In genomic region chr1:198978523-198978922, GRCh38 we compare ENCODE assay signal across 20 cellular contexts.
DNase-seq lines count a peak whose midpoint lies in the region; ATAC-seq, FAIRE-seq and TF ChIP-seq lines count a peak whose summit lies in the region.
"Had no signal": no experiment of that assay in that cellular context is flagged by ENCODE, and none has a peak within 500 bp of the region (broad histone marks: within the 10 kb centered on the region; RNA-seq: fewer than 3 reads in every experiment).

No MANE protein-coding gene starts in this region.

- H3K4me3 Mint-ChIP-seq in activated naive CD8-positive, alpha-beta T cell treated with anti-CD3 and anti-CD28 coated beads for 36 hours: no peak overlapping the region
- H3K4me3 Mint-ChIP-seq in activated naive CD8-positive, alpha-beta T cell treated with anti-CD3 and anti-CD28 coated beads, Interleukin-2, amount 50 U/mL, for 24 hours: no peak overlapping the region
- H3K4me3 Mint-ChIP-seq: CD4-positive, alpha-beta T cell; IgD-negative memory B cell had no signal

- H3K9me3 Mint-ChIP-seq in activated naive CD8-positive, alpha-beta T cell treated with anti-CD3 and anti-CD28 coated beads for 36 hours: no peaks in the 10 kb centered on the region
- no peaks in the 10 kb centered on the region for H3K9me3 Mint-ChIP-seq in activated naive CD8-positive, alpha-beta T cell treated with anti-CD3 and anti-CD28 coated beads, Interleukin-2, amount 50 U/mL, for 24 hours
- H3K9me3 Mint-ChIP-seq: CD4-positive, alpha-beta T cell; IgD-negative memory B cell had no signal

- H3K4me1 Mint-ChIP-seq in activated naive CD8-positive, alpha-beta T cell treated with anti-CD3 and anti-CD28 coated beads for 36 hours: peaks cover 17% of the 10 kb centered on the region
- peaks cover 3% of the 10 kb centered on the region for H3K4me1 Mint-ChIP-seq in activated naive CD8-positive, alpha-beta T cell treated with anti-CD3 and anti-CD28 coated beads, Interleukin-2, amount 50 U/mL, for 24 hours
- H3K4me1 Mint-ChIP-seq: IgD-negative memory B cell had no signal

- FAIRE-seq in GM19239 (lab: Jason Lieb, UNC): peak; percentile 58

- peak overlapping the region; percentile 59 for H3K27ac Mint-ChIP-seq in activated naive CD8-positive, alpha-beta T cell treated with anti-CD3 and anti-CD28 coated beads for 36 hours
- no peak overlapping the region for H3K27ac Mint-ChIP-seq in activated naive CD8-positive, alpha-beta T cell treated with anti-CD3 and anti-CD28 coated beads, Interleukin-2, amount 50 U/mL, for 24 hours
- H3K27ac Mint-ChIP-seq: CD4-positive, alpha-beta T cell; IgD-negative memory B cell had no signal

- H3K36me3 Mint-ChIP-seq in activated naive CD8-positive, alpha-beta T cell treated with anti-CD3 and anti-CD28 coated beads for 36 hours: no peaks in the 10 kb centered on the region
- no peaks in the 10 kb centered on the region for H3K36me3 Mint-ChIP-seq in activated naive CD8-positive, alpha-beta T cell treated with anti-CD3 and anti-CD28 coated beads, Interleukin-2, amount 50 U/mL, for 24 hours (ENCODE audit: low read depth)
- H3K36me3 Mint-ChIP-seq: IgD-negative memory B cell had no signal

- no peak for ATAC-seq in activated naive CD8-positive, alpha-beta T cell treated with anti-CD3 and anti-CD28 coated beads, Interleukin-2, amount 50 U/mL, for 24 hours
- ATAC-seq in GM18870 (IDR thresholded peaks at IDR 0.05; ENCODE audit: unreplicated experiment): no peak
- ATAC-seq: HCT116, PC-3 had no signal

- no peak for TF ChIP-seq CTCF in GM10266 (IDR thresholded peaks at IDR 0.05; ENCODE audit: control insufficient read depth, insufficient read depth, low read depth, missing control alignments)

- H3K27me3 Mint-ChIP-seq in activated naive CD8-positive, alpha-beta T cell treated with anti-CD3 and anti-CD28 coated beads for 36 hours: no peaks in the 10 kb centered on the region
- H3K27me3 Mint-ChIP-seq in activated naive CD8-positive, alpha-beta T cell treated with anti-CD3 and anti-CD28 coated beads, Interleukin-2, amount 50 U/mL, for 24 hours: no peaks in the 10 kb centered on the region
- H3K27me3 Mint-ChIP-seq: CD4-positive, alpha-beta T cell; IgD-negative memory B cell had no signal

- no peak for DNase-seq in activated naive CD8-positive, alpha-beta T cell treated with anti-CD3 and anti-CD28 coated beads for 36 hours
- no peak for DNase-seq in activated naive CD8-positive, alpha-beta T cell treated with anti-CD3 and anti-CD28 coated beads, Interleukin-2, amount 50 U/mL, for 24 hours
- DNase-seq in GM10266 (ENCODE audit: extremely low spot score) (peak; percentile 6), GM19239 (ENCODE audit: insufficient read length, low spot score) (no peak), AG08395 (ENCODE audit: low spot score) (no peak), occipital lobe (lab: John Stamatoyannopoulos, UW) (no peak)
- DNase-seq: AML-193; CD4-positive, alpha-beta T cell; MM.1S; NCI-H2029; NCI-H446; NCI-H524 treated with DMSO at 0.1 percent for 48 hours; NCI-H774; NK-92 treated with Interleukin-12 subunit alpha and Interleukin-12 subunit beta, amount 100 ng/mL, for 24 hours; PC-3; SK-N-SH; SW 1271 had no signal
